18 cellular contexts compared by ENCODE assay signal in genomic region chr2:202148515-202149154, GRCh38.
DNase-seq lines count a peak whose midpoint lies in the region; ATAC-seq and TF ChIP-seq lines count a peak whose summit lies in the region.
"Had no signal": no experiment of that assay in that cellular context is flagged by ENCODE, and none has a peak within 500 bp of the region (broad histone marks: within the 10 kb centered on the region; RNA-seq: fewer than 3 reads in every experiment).

No MANE protein-coding gene starts in this region.

- dilution Hi-C loops in mammary epithelial cell (cut with HindIII; ENCODE audit: low sequenced_read_pairs), result no loop called here

- peak overlapping the region; percentile 70 for H3K27ac ChIP-seq in GM23248
- H3K27ac ChIP-seq in mammary epithelial cell (ENCODE audit: insufficient read depth, low read depth, low read length), result no peak overlapping the region
- H3K27ac ChIP-seq in muscle layer of colon (ENCODE audit: low read depth, low read length), result peak overlapping the region; percentile 62
- H3K27ac ChIP-seq in skin epidermis, result peak overlapping the region in 17 of 21 experiments; percentile 26 to 89 (median 70)
- peak overlapping the region in 2 of 4 donors; percentile 38 to 42 for H3K27ac ChIP-seq in Peyer's patch

- no peaks in the 10 kb centered on the region for H3K79me2 ChIP-seq in GM23248 (ENCODE audit: insufficient read depth)
- H3K79me2 ChIP-seq in mammary epithelial cell (ENCODE audit: insufficient read depth, low read length), result no peaks in the 10 kb centered on the region

- H3K4me2 ChIP-seq in GM23248 (ENCODE audit: unreplicated experiment), result peak overlapping the region; percentile 78
- H3K4me2 ChIP-seq in mammary epithelial cell (ENCODE audit: insufficient read depth, low read depth, low read length), result no peak overlapping the region

- TF ChIP-seq CTCF in mammary epithelial cell (conservative IDR thresholded peaks at IDR 0.05 in 1 of 2, IDR thresholded peaks at IDR 0.05 in 1 of 2; ENCODE audit: extremely low read depth in 1 of 2, insufficient read depth in 1 of 2, low read depth in 1 of 2, low read length in 2 of 2) (no peak), Peyer's patch (IDR thresholded peaks at IDR 0.05) (no peak), BE2C (IDR thresholded peaks at IDR 0.05; ENCODE audit: low read depth, low read length) (no peak)

- DNase-seq in GM23248, result no peak
- DNase-seq in mammary epithelial cell, result no peak
- DNase-seq in Peyer's patch, result no peak
- no peak for DNase-seq in inferior parietal cortex (ENCODE audit: extremely low spot score)
- no peak for DNase-seq in BE2C
- DNase-seq: activated B cell treated with CpG ODN at 0.5 μM for 24 hours; activated CD8-positive, alpha-beta memory T cell treated with anti-CD3 and anti-CD28 coated beads for 24 hours; activated naive CD8-positive, alpha-beta T cell treated with anti-CD3 and anti-CD28 coated beads for 36 hours; CD8-positive, alpha-beta memory T cell; effector CD8-positive, alpha-beta T cell; NCI-H2029; NCI-H510A; SIG-M5; stimulated activated CD4-positive, alpha-beta T cell treated with anti-CD3 and anti-CD28 coated beads, Interleukin-15, amount 100 ng/mL, for 24 hours; stimulated activated naive CD4-positive, alpha-beta T cell treated with Interleukin-2 at 50 U/mL for 16 hours had no signal

- peak overlapping the region; percentile 88 for H2AFZ ChIP-seq in GM23248
- H2AFZ ChIP-seq in mammary epithelial cell (ENCODE audit: low read depth, low read length), result peak overlapping the region; percentile 68

- CTCF ChIA-PET in mammary epithelial cell (lab: Charles Lee; ENCODE audit: low non-redundant PET), result no interaction called here

- H3K4me3 ChIP-seq in GM23248 (no peak overlapping the region; the same call in 1 of the 2 replicates), mammary epithelial cell (replicated peaks in 1 of 3; ENCODE audit: insufficient read depth in 1 of 3, low read depth in 2 of 3, low read length in 3 of 3) (no peak overlapping the region), muscle layer of colon (ENCODE audit: low read depth in 1 of 2, low read length in 2 of 2) (no peak overlapping the region), skin epidermis (no peak overlapping the region), Peyer's patch (no peak overlapping the region), BE2C (ENCODE audit: low read depth, low read length) (no peak overlapping the region)

- H3K36me3 ChIP-seq in GM23248 (ENCODE audit: low read depth), result no peaks in the 10 kb centered on the region
- H3K36me3 ChIP-seq in mammary epithelial cell (ENCODE audit: insufficient read depth, low read length), result no peaks in the 10 kb centered on the region
- H3K36me3 ChIP-seq in muscle layer of colon (ENCODE audit: insufficient read depth, low read length), result no peaks in the 10 kb centered on the region
- H3K36me3 ChIP-seq in Peyer's patch, result no peaks in the 10 kb centered on the region
- no peaks in the 10 kb centered on the region for H3K36me3 ChIP-seq in BE2C

- H4K20me1 ChIP-seq in GM23248 (ENCODE audit: insufficient read depth), result no peaks in the 10 kb centered on the region
- no peaks in the 10 kb centered on the region for H4K20me1 ChIP-seq in mammary epithelial cell (ENCODE audit: insufficient read depth, low read length)

- intact Hi-C loops in mammary epithelial cell (cut with micrococcal nuclease), result no loop called here

- 76 to 77% methylated on average over 17 of the region's 17 CpGs for WGBS in GM23248 (ENCODE audit: low coverage in 1 of 2, low lambda C conversion rate in 2 of 2, missing lambda C conversion rate in 2 of 2), 2 experiments
- WGBS in mammary epithelial cell (ENCODE audit: low coverage, missing lambda C conversion rate), result 71% methylated on average over 12 of the region's 17 CpGs

- no TSS peak for BruUV-seq in mammary epithelial cell (replicated peaks; lab: Mats Ljungman, UMichigan)

- H3K4me1 ChIP-seq in GM23248 (ENCODE audit: insufficient read depth) (peaks cover 53% of the 10 kb centered on the region), mammary epithelial cell (ENCODE audit: insufficient read depth, low read length) (no peaks in the 10 kb centered on the region), muscle layer of colon (ENCODE audit: insufficient read depth, low read length) (peaks cover 27% of the 10 kb centered on the region), Peyer's patch (no peaks in the 10 kb centered on the region), BE2C (peaks cover 3% of the 10 kb centered on the region)

- in situ Hi-C loops in GM23248 (cut with MboI) (no loop called here), mammary epithelial cell (cut with MboI; ENCODE audit: low sequenced_read_pairs in 2 of 2) (no loop called here)

- no peaks in the 10 kb centered on the region for H3K27me3 ChIP-seq in GM23248 (replicated peaks; ENCODE audit: insufficient read depth)
- H3K27me3 ChIP-seq in mammary epithelial cell (ENCODE audit: insufficient read depth, low read length), result no peaks in the 10 kb centered on the region
- H3K27me3 ChIP-seq in muscle layer of colon (ENCODE audit: control insufficient read depth in 1 of 2, insufficient read depth in 2 of 2, low read length in 2 of 2), result no peaks in the 10 kb centered on the region
- H3K27me3 ChIP-seq in Peyer's patch, result no peaks in the 10 kb centered on the region
- H3K27me3 ChIP-seq in BE2C, result no peaks in the 10 kb centered on the region

- peak overlapping the region; percentile 58 for H3K9ac ChIP-seq in GM23248
- H3K9ac ChIP-seq in mammary epithelial cell (ENCODE audit: insufficient read depth, low read length), result no peak overlapping the region
- no peak overlapping the region for H3K9ac ChIP-seq in muscle layer of colon (ENCODE audit: low read length)

- H3K9me3 ChIP-seq in GM23248 (ENCODE audit: low read depth), result no peaks in the 10 kb centered on the region
- H3K9me3 ChIP-seq in mammary epithelial cell (replicated peaks; ENCODE audit: insufficient read depth, low read length), result no peaks in the 10 kb centered on the region
- no peaks in the 10 kb centered on the region for H3K9me3 ChIP-seq in muscle layer of colon (ENCODE audit: low read length)
- no peaks in the 10 kb centered on the region for H3K9me3 ChIP-seq in Peyer's patch
- H3K9me3 ChIP-seq in BE2C, result no peaks in the 10 kb centered on the region

- ATAC-seq in GM18502 (IDR thresholded peaks at IDR 0.05; ENCODE audit: poor library complexity, unreplicated experiment), result no peak

- peaks cover 44% of the 10 kb centered on the region for H3F3A ChIP-seq in GM23248 (ENCODE audit: insufficient read depth)

- no peaks in the 10 kb centered on the region for H3K9me2 ChIP-seq in GM23248 (ENCODE audit: insufficient read depth)

- TF ChIP-seq POLR2A in Peyer's patch (IDR thresholded peaks at IDR 0.05), result no peak
